31 cellular contexts compared by ENCODE assay signal in the genomic region with DNA sequence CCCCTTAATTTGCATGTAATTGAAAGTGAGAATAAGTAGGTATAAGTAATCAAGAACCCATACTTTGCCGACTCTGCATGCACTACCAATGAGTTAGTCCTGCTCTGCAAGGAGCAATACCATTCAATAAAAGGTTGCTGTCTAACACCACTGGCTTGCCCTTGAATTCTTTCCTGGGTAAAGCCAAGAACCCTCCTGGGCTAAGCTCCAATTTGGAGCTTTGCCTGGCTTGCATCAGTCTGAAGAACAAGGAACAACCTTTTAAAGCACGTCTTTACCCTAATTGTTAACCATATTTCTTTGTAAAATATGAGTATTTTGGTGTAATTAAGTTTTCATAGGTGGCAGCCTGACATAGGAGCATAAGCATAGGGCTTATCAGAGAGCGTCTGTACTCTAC.
DNase-seq lines count a peak whose midpoint lies in the region; TF ChIP-seq lines count a peak whose summit lies in the region.
"Had no signal": no experiment of that assay in that cellular context is flagged by ENCODE, and none has a peak within 500 bp of the region (broad histone marks: within the 10 kb centered on the region; RNA-seq: fewer than 3 reads in every experiment).

No MANE protein-coding gene starts in this region.

- H3K4me1 ChIP-seq in adrenal gland (replicated peaks in 1 of 2): no peaks in the 10 kb centered on the region
- H3K4me1 ChIP-seq: A549; BE2C; BLaER1; BLaER1 treated with 17β-estradiol and CSF1 and Interleukin-3, amounts not matched to agents 10 nM and 100 nM had no signal

- H3K27me3 ChIP-seq in MG63 (no peaks in the 10 kb centered on the region), adrenal gland (no peaks in the 10 kb centered on the region)
- H3K27me3 ChIP-seq: BE2C; BLaER1; BLaER1 treated with 17β-estradiol and CSF1 and Interleukin-3, amounts not matched to agents 10 nM and 100 nM had no signal

- H3K27ac Mint-ChIP-seq in progenitor cell of endocrine pancreas: no peak overlapping the region
- H3K27ac Mint-ChIP-seq: B cell; CD14-positive monocyte; CD4-positive, alpha-beta memory T cell; CD4-positive, alpha-beta T cell; CD4-positive, CD25-positive, alpha-beta regulatory T cell; CD8-positive, alpha-beta memory T cell; CD8-positive, alpha-beta T cell had no signal

- H3K36me3 Mint-ChIP-seq in progenitor cell of endocrine pancreas (ENCODE audit: insufficient read depth): no peaks in the 10 kb centered on the region
- H3K36me3 Mint-ChIP-seq: CD14-positive monocyte; CD4-positive, alpha-beta memory T cell; CD4-positive, CD25-positive, alpha-beta regulatory T cell; CD8-positive, alpha-beta memory T cell; CD8-positive, alpha-beta T cell had no signal

- no peak overlapping the region for H3K27ac ChIP-seq in adrenal gland
- H3K27ac ChIP-seq: 22Rv1; A549; BLaER1; BLaER1 treated with 17β-estradiol and CSF1 and Interleukin-3, amounts not matched to agents 10 nM and 100 nM; C4-2B had no signal

- H3K27me3 Mint-ChIP-seq in progenitor cell of endocrine pancreas: no peaks in the 10 kb centered on the region
- H3K27me3 Mint-ChIP-seq: B cell; CD4-positive, alpha-beta memory T cell; CD4-positive, alpha-beta T cell; CD4-positive, CD25-positive, alpha-beta regulatory T cell; CD8-positive, alpha-beta memory T cell had no signal

- 54 to 66% (median 60%) methylated on average over 3 of the region's 3 CpGs for WGBS in adrenal gland, 4 donors

- H3K4me1 Mint-ChIP-seq in progenitor cell of endocrine pancreas (ENCODE audit: low read depth): no peaks in the 10 kb centered on the region
- H3K4me1 Mint-ChIP-seq: B cell; CD14-positive monocyte; CD4-positive, alpha-beta memory T cell; CD4-positive, CD25-positive, alpha-beta regulatory T cell; CD8-positive, alpha-beta memory T cell had no signal

- TF ChIP-seq CTCF in adrenal gland (IDR thresholded peaks at IDR 0.05) (no peak), progenitor cell of endocrine pancreas (IDR thresholded peaks at IDR 0.05; ENCODE audit: unreplicated experiment) (no peak)

- DNase-seq in MG63 (peak; percentile 12), adrenal gland (peak in 6 of 7 donors; percentile 8 to 73 (median 48)), progenitor cell of endocrine pancreas (ENCODE audit: low spot score, unreplicated experiment) (no peak), NCI-H226 (no peak)
- DNase-seq: 8988T; ACHN; AML-193; BE2C; C1 segment of cervical spinal cord; Caco-2; Calu3; CD4-positive, alpha-beta memory T cell; CD4-positive, alpha-beta T cell; CD4-positive, CD25-positive, alpha-beta regulatory T cell; CD8-positive, alpha-beta memory T cell; CD8-positive, alpha-beta T cell; COR-L47; DMS 273 treated with DMSO at 0.1 percent for 48 hours; DMS153; DMS53; DMS79; DMS79 treated with DMSO at 0.1 percent for 48 hours; DND-41; EL had no signal

- H3K4me3 Mint-ChIP-seq in progenitor cell of endocrine pancreas (ENCODE audit: low read depth): no peak overlapping the region
- H3K4me3 Mint-ChIP-seq: B cell; CD14-positive monocyte; CD4-positive, alpha-beta memory T cell; CD4-positive, alpha-beta T cell; CD4-positive, CD25-positive, alpha-beta regulatory T cell; CD8-positive, alpha-beta memory T cell; CD8-positive, alpha-beta T cell had no signal

- TF ChIP-seq POLR2A in adrenal gland (IDR thresholded peaks at IDR 0.05): no peak

- intact Hi-C loops in adrenal gland (cut with DNase I): no loop called here

- H3K4me3 ChIP-seq in MG63 (no peak overlapping the region), adrenal gland (no peak overlapping the region)
- H3K4me3 ChIP-seq: A549; BLaER1; BLaER1 treated with 17β-estradiol and CSF1 and Interleukin-3, amounts not matched to agents 10 nM and 100 nM had no signal

- H3K9me3 Mint-ChIP-seq in progenitor cell of endocrine pancreas (ENCODE audit: low read depth): no peaks in the 10 kb centered on the region

- H3K36me3 ChIP-seq in MG63: no peaks in the 10 kb centered on the region
- no peaks in the 10 kb centered on the region for H3K36me3 ChIP-seq in adrenal gland (replicated peaks in 1 of 2)
- H3K36me3 ChIP-seq: BE2C; BLaER1; BLaER1 treated with 17β-estradiol and CSF1 and Interleukin-3, amounts not matched to agents 10 nM and 100 nM had no signal

- H3K9me3 ChIP-seq in MG63: no peaks in the 10 kb centered on the region
- H3K9me3 ChIP-seq in adrenal gland (replicated peaks in 1 of 3): no peaks in the 10 kb centered on the region
- H3K9me3 ChIP-seq: A549; BE2C; BLaER1; BLaER1 treated with 17β-estradiol and CSF1 and Interleukin-3, amounts not matched to agents 10 nM and 100 nM; Caco-2 had no signal

Comparison
In these comparisons a context has a peak if more than half of its experiments do, and no peak if none do; other contexts are left out.
1. DNase-seq: peak in MG63 (single experiment) and adrenal gland (6 of 7); none in progenitor cell of endocrine pancreas (single experiment) and NCI-H226 (single experiment).